Comparison of ENCODE assay signal across 9 cellular contexts in genomic region chr3:141050576-141050912, GRCh38. TPM values are rescaled to one million over a fixed set of nuclear protein-coding genes. Genes with fewer than 3 reads are reported as not detected.
DNase-seq lines count a peak whose midpoint lies in the region; ATAC-seq and TF ChIP-seq lines count a peak whose summit lies in the region.
"Had no signal": no experiment of that assay in that cellular context is flagged by ENCODE, and none has a peak within 500 bp of the region (broad histone marks: within the 10 kb centered on the region; RNA-seq: fewer than 3 reads in every experiment).

No MANE protein-coding gene starts in this region.

- TF ChIP-seq POLR2A in HCT116 (IDR thresholded peaks at IDR 0.05; ENCODE audit: borderline replicate concordance, extremely low read depth, insufficient read depth, insufficient read length): no peak

- H3K36me3 Mint-ChIP-seq in MCF 10A (ENCODE audit: insufficient read depth, unreplicated experiment) (no peaks in the 10 kb centered on the region), naive B cell (no peaks in the 10 kb centered on the region)

- H3K27ac Mint-ChIP-seq in MCF 10A (ENCODE audit: low read depth, unreplicated experiment) (no peak overlapping the region), naive B cell (peak overlapping the region in 1 of 6 donors; percentile 44)

- peaks cover 72% of the 10 kb centered on the region for H3K27me3 ChIP-seq in A673 (replicated peaks; ENCODE audit: insufficient read depth, low read depth, low read length, poor library complexity)
- peaks cover 21% of the 10 kb centered on the region; the same call in 1 of the 2 replicates for H3K27me3 ChIP-seq in HCT116 (ENCODE audit: insufficient read depth, low read length)

- H3K4me1 Mint-ChIP-seq in MCF 10A (ENCODE audit: insufficient read depth, unreplicated experiment): peaks cover 11% of the 10 kb centered on the region
- peaks cover 5 to 20% (median 15%) of the 10 kb centered on the region in 3 donors for H3K4me1 Mint-ChIP-seq in naive B cell

- RAD21 ChIA-PET in HCT116 (lab: Charles Lee; ENCODE audit: low non-redundant PET in 1 of 2, low total read pairs in 2 of 2, uncharacterized antibody in 2 of 2, unreplicated experiment in 2 of 2): no interaction called here

- BruUV-seq in A673 (replicated peaks; lab: Mats Ljungman, UMichigan): no TSS peak
- BruUV-seq in HCT116 (replicated peaks; lab: Mats Ljungman, UMichigan): no TSS peak
- BruUV-seq in MCF 10A (replicated peaks; lab: Mats Ljungman, UMichigan): no TSS peak

- DNase-seq in A673 (ENCODE audit: low spot score) (peak; percentile 28), HCT116 (ENCODE audit: low read depth, low spot score) (no peak), MCF 10A (ENCODE audit: unreplicated experiment) (no peak), naive B cell (no peak), activated gamma-delta T cell treated with Interleukin-2 at 50 U/mL for 16 hours (no peak)
- DNase-seq in NK-92 treated with Interleukin-12 subunit alpha and Interleukin-12 subunit beta, amount 100 ng/mL, for 24 hours (lab: John Stamatoyannopoulos, UW): no peak

- H3K9me3 ChIP-seq in A673 (ENCODE audit: low read depth, low read length, poor library complexity, severe bottlenecking) (no peaks in the 10 kb centered on the region), HCT116 (ENCODE audit: control insufficient read depth in 1 of 2, insufficient read depth in 1 of 2, low read depth in 1 of 2, low read length in 2 of 2) (no peaks in the 10 kb centered on the region)

- no peak for TF ChIP-seq RAD21 in HCT116 (IDR thresholded peaks at IDR 0.05; ENCODE audit: low read depth)

- H3K9ac ChIP-seq in HCT116 (ENCODE audit: low read length): peak overlapping the region; percentile 27; the same call in 1 of the 2 replicates

- H3K4me3 ChIP-seq in A673 (ENCODE audit: low read depth, low read length, poor library complexity, severe bottlenecking): peak overlapping the region; percentile 45
- H3K4me3 ChIP-seq in HCT116 (replicated peaks in 1 of 2; ENCODE audit: low read depth in 1 of 2, low read length in 2 of 2): peak overlapping the region; percentile 31 to 45

- peak overlapping the region; percentile 49 for H2AFZ ChIP-seq in HCT116 (ENCODE audit: low read depth, low read length, poor library complexity, severe bottlenecking)

- H3K9me3 Mint-ChIP-seq in MCF 10A (ENCODE audit: unreplicated experiment) (no peaks in the 10 kb centered on the region), naive B cell (no peaks in the 10 kb centered on the region)

- H3K4me2 ChIP-seq in HCT116 (ENCODE audit: low read length): peak overlapping the region; percentile 73

- H3K27me3 Mint-ChIP-seq in MCF 10A (ENCODE audit: insufficient read depth, unreplicated experiment) (peaks cover 58% of the 10 kb centered on the region), naive B cell (peaks cover 61 to 75% (median 73%) of the 10 kb centered on the region in 3 donors)

- TF ChIP-seq CTCF in A673 (conservative IDR thresholded peaks at IDR 0.05; ENCODE audit: low read depth, low read length) (no peak), HCT116 (IDR thresholded peaks at IDR 0.05 in 2 of 3, conservative IDR thresholded peaks at IDR 0.05 in 1 of 3; ENCODE audit: borderline replicate concordance in 1 of 3, insufficient read depth in 1 of 3, low read depth in 2 of 3, low read length in 2 of 3) (no peak), MCF 10A (IDR thresholded peaks at IDR 0.05; ENCODE audit: unreplicated experiment) (no peak)

- H3K27ac ChIP-seq in A673 (ENCODE audit: low read depth, low read length, poor library complexity, severe bottlenecking): no peak overlapping the region
- no peak overlapping the region for H3K27ac ChIP-seq in HCT116 (ENCODE audit: low read depth, low read length)

- H3K79me2 ChIP-seq in HCT116 (ENCODE audit: insufficient read depth, low read length): no peaks in the 10 kb centered on the region

- H4K20me1 ChIP-seq in HCT116 (ENCODE audit: insufficient read depth): no peaks in the 10 kb centered on the region

- intact Hi-C loops in A673 (cut with micrococcal nuclease; ENCODE audit: unreplicated experiment): loop anchor here (1.0 kb wide), 1 partner anchor 56 kb away; no protein-coding TSS in a partner anchor
- intact Hi-C loops in HCT116 (cut with micrococcal nuclease): no loop called here
- intact Hi-C loops in MCF 10A (cut with micrococcal nuclease): no loop called here

- peaks cover 11% of the 10 kb centered on the region for H3K4me1 ChIP-seq in A673 (ENCODE audit: insufficient read depth, low read length, poor library complexity, severe bottlenecking)
- peaks cover 0 to 6% of the 10 kb centered on the region in 2 experiments; a peak in 3 of 4 replicates for H3K4me1 ChIP-seq in HCT116 (ENCODE audit: control insufficient read depth in 1 of 2, insufficient read depth in 2 of 2, low read length in 2 of 2)

- peak overlapping the region; percentile 57 for H3K4me3 Mint-ChIP-seq in MCF 10A (ENCODE audit: unreplicated experiment)
- H3K4me3 Mint-ChIP-seq in naive B cell: peak overlapping the region in 7 of 8 donors; percentile 25 to 83 (median 62)

- POLR2A ChIA-PET in A673 (lab: Charles Lee; ENCODE audit: low non-redundant PET) (no interaction called here), HCT116 (lab: Charles Lee) (no interaction called here), MCF 10A (lab: Yijun Ruan, JAX) (no interaction called here)

- ATAC-seq in HCT116 (no peak), naive B cell (ENCODE audit: low read depth in 2 of 2) (no peak), GM21619 (IDR thresholded peaks at IDR 0.05; ENCODE audit: unreplicated experiment) (no peak), HG03521 (IDR thresholded peaks at IDR 0.05; ENCODE audit: unreplicated experiment) (no peak)

- no peaks in the 10 kb centered on the region for H3K9me2 ChIP-seq in HCT116 (ENCODE audit: insufficient read depth)

- no peaks in the 10 kb centered on the region for H3K36me3 ChIP-seq in A673 (ENCODE audit: insufficient read depth, low read length, poor library complexity, severe bottlenecking)
- H3K36me3 ChIP-seq in HCT116 (ENCODE audit: control insufficient read depth in 1 of 2, insufficient read depth in 2 of 2, low read length in 2 of 2): no peaks in the 10 kb centered on the region

- CTCF ChIA-PET in A673 (lab: Charles Lee): interaction anchor here (0.9 kb wide), 1 partner anchor 142 kb away, joined by 3 read pairs; no protein-coding TSS in a partner anchor
- CTCF ChIA-PET in HCT116 (lab: Charles Lee): interaction anchor here (1.0 kb wide), 1 partner anchor 11 kb away, joined by 6 read pairs; no protein-coding TSS in a partner anchor
- CTCF ChIA-PET in MCF 10A (lab: Yijun Ruan, JAX): interaction anchor here (0.7 to 2.9 kb wide), 6 partner anchors 13 to 153 kb away, joined by 3 to 14 read pairs (median 4); no protein-coding TSS in a partner anchor

TF ChIP-seq in HCT116, 20 proteins besides CTCF, POLR2A, EP300 and RAD21:
- TF ChIP-seq ZNF274 (IDR thresholded peaks at IDR 0.05; ENCODE audit: low read depth, low read length) (no peak), EGR1 (IDR thresholded peaks at IDR 0.05; ENCODE audit: low read depth) (no peak), SP1 (IDR thresholded peaks at IDR 0.05; ENCODE audit: low read depth) (no peak), CEBPB (IDR thresholded peaks at IDR 0.05; ENCODE audit: low read depth) (no peak), FOSL1 (IDR thresholded peaks at IDR 0.05; ENCODE audit: low read depth) (no peak), SIN3A (IDR thresholded peaks at IDR 0.05; ENCODE audit: low read depth) (no peak), YY1 (IDR thresholded peaks at IDR 0.05; ENCODE audit: extremely low read depth, insufficient replicate concordance, low read depth, low read length) (no peak)

RNA-seq across cellular contexts. Expression of gene SPSB4, which starts 0.6 kb away (rescaled TPM):
- total RNA-seq in A673 (2021) (0.39 and 0.66 TPM in 2 replicates), HCT116 (2021; ENCODE audit: unreplicated experiment) (0.57 TPM), MCF 10A (2022) (not detected in 2 replicates)
- 0.12 and 0.21 TPM in 2 replicates for polyA plus RNA-seq in HCT116 (2012)
- not detected for polyA plus RNA-seq in naive B cell (ENCODE audit: low read depth in 6 of 6)
- total RNA-seq: pulmonary artery endothelial cell had no signal
